23 cellular contexts compared by ENCODE assay signal in genomic region chr14:74949211-74949610, GRCh38.
"Had no signal": no experiment of that assay in that cellular context is flagged by ENCODE, and none has a peak within 500 bp of the region (broad histone marks: within the 10 kb centered on the region; RNA-seq: fewer than 3 reads in every experiment).

No MANE protein-coding gene starts in this region.

- H3K4me3 ChIP-seq: adrenal gland, Peyer's patch had no signal

- DNase-seq: activated CD4-positive, alpha-beta T cell treated with anti-CD3 and anti-CD28 coated beads for 36 hours; activated CD4-positive, alpha-beta T cell treated with anti-CD3 and anti-CD28 coated beads, Interleukin-2, amount 50 U/mL, for 1 hour; activated CD8-positive, alpha-beta memory T cell treated with anti-CD3 and anti-CD28 coated beads, Interleukin-2, amount 50 U/mL, for 4 hours; activated CD8-positive, alpha-beta T cell treated with anti-CD3 and anti-CD28 coated beads for 36 hours; activated gamma-delta T cell treated with Interleukin-2 at 50 U/mL for 16 hours; activated naive CD4-positive, alpha-beta T cell treated with anti-CD3 and anti-CD28 coated beads, Interleukin-2, amount 50 U/mL, for 16 hours; activated naive CD8-positive, alpha-beta T cell treated with anti-CD3 and anti-CD28 coated beads, Interleukin-2, amount 10 ng/mL, durations not matched to agents 7 days and 5 days; activated T-cell treated with anti-CD3 and anti-CD28 coated beads, Interleukin-2, amount 50 U/mL, for 72 hours; adrenal gland; anterior cingulate cortex; Kasumi-1; KBM-7; NCI-H1105 treated with DMSO at 0.1 percent for 48 hours; NCI-H1436 treated with DMSO at 0.1 percent for 48 hours; NCI-H187; NCI-H2081; NCI-H446; NCI-H524; Peyer's patch; SIG-M5; SK-N-SH; T-helper 1 cell; WERI-Rb-1 had no signal

- H3K27ac ChIP-seq: adrenal gland, WERI-Rb-1 had no signal

- H3K9ac ChIP-seq: SK-N-SH had no signal

- H3K9me2 ChIP-seq: SK-N-SH had no signal

- ATAC-seq: activated CD4-positive, alpha-beta T cell treated with anti-CD3 and anti-CD28 coated beads for 36 hours; activated CD8-positive, alpha-beta T cell treated with anti-CD3 and anti-CD28 coated beads for 36 hours; activated T-cell treated with anti-CD3 and anti-CD28 coated beads, Interleukin-2, amount 50 U/mL, for 72 hours had no signal

- H3K27me3 ChIP-seq: adrenal gland, Peyer's patch had no signal

- H3K9me3 ChIP-seq: adrenal gland, Peyer's patch, SK-N-SH had no signal

- H3K36me3 ChIP-seq: adrenal gland, Peyer's patch had no signal

- H3K4me2 ChIP-seq: SK-N-SH had no signal
